In genomic region chr5:124642148-124642547, GRCh38 we compare ENCODE assay signal across 17 cellular contexts.
A peak's percentile ranks its signal among the peaks of the same experiment; 100 is the strongest.
DNase-seq lines count a peak whose midpoint lies in the region; ATAC-seq and TF ChIP-seq lines count a peak whose summit lies in the region.
"Had no signal": no experiment of that assay in that cellular context is flagged by ENCODE, and none has a peak within 500 bp of the region (broad histone marks: within the 10 kb centered on the region; RNA-seq: fewer than 3 reads in every experiment).

No MANE protein-coding gene starts in this region.

- peak overlapping the region; percentile 69; the same call in 1 of the 2 replicates for H3K27ac Mint-ChIP-seq in WTC11
- no peak overlapping the region for H3K27ac Mint-ChIP-seq in stimulated activated naive B cell treated with anti-CD40 and anti-IgM and Interleukin-4, amounts not matched to agents 10 μg/mL and 1 μg/mL and 100 μg/mL, for 72 hours

- POLR2A ChIA-PET in WTC11 (lab: Charles Lee) = no interaction called here

- no peaks in the 10 kb centered on the region for H3K36me3 ChIP-seq in brain microvascular endothelial cell (replicated peaks)

- TF ChIP-seq CTCF in WTC11 (IDR thresholded peaks at IDR 0.05) = no peak
- TF ChIP-seq CTCF in brain microvascular endothelial cell (IDR thresholded peaks at IDR 0.05; ENCODE audit: low read depth, low read length, missing control alignments) = no peak

- H3K27me3 ChIP-seq in brain microvascular endothelial cell (replicated peaks) = no peaks in the 10 kb centered on the region

- ATAC-seq in HG02852 (IDR thresholded peaks at IDR 0.05; ENCODE audit: unreplicated experiment) (peak; percentile 53), WTC11 (no peak)
- ATAC-seq in stimulated activated naive B cell treated with anti-CD40 and anti-IgM and Interleukin-4, amounts not matched to agents 10 μg/mL and 1 μg/mL and 100 μg/mL, for 72 hours (replicated peaks) = peak; percentile 28 to 44
- ATAC-seq: stimulated activated naive CD8-positive, alpha-beta T cell treated with anti-CD3 and anti-CD28 coated beads, Interleukin-15, Interleukin-2, amounts not matched to agents 100 U/mL and 50 U/mL, for 24 hours had no signal

- in situ Hi-C loops in brain microvascular endothelial cell (cut with HindIII; ENCODE audit: low pct_ligation_motif_present, low sequenced_read_pairs) = no loop called here

- H3K4me1 Mint-ChIP-seq in WTC11 = peaks cover 75% of the 10 kb centered on the region
- H3K4me1 Mint-ChIP-seq in stimulated activated naive B cell treated with anti-CD40 and anti-IgM and Interleukin-4, amounts not matched to agents 10 μg/mL and 1 μg/mL and 100 μg/mL, for 72 hours = peaks cover 21 to 46% of the 10 kb centered on the region in 2 donors

- H3K27ac ChIP-seq in brain microvascular endothelial cell = no peak overlapping the region
- H3K27ac ChIP-seq: 22Rv1; BLaER1 treated with 17β-estradiol and CSF1 and Interleukin-3, amounts not matched to agents 10 nM and 100 nM; skin epidermis had no signal

- DNase-seq in DMS53 (lab: John Stamatoyannopoulos, UW) (peak; percentile 42), DMS53 treated with DMSO at 0.1 percent for 48 hours (lab: John Stamatoyannopoulos, UW; ENCODE audit: unreplicated experiment) (no peak), WTC11 (ENCODE audit: low spot score) (no peak), H4 (ENCODE audit: low spot score) (no peak), brain microvascular endothelial cell (no peak), NOMO-1 (lab: John Stamatoyannopoulos, UW; ENCODE audit: unreplicated experiment in 2 of 2) (no peak)
- DNase-seq in stimulated activated naive B cell treated with anti-CD40 and anti-IgM and Interleukin-4, amounts not matched to agents 10 μg/mL and 1 μg/mL and 100 μg/mL, for 72 hours = no peak
- DNase-seq: activated CD4-positive, CD25-positive, alpha-beta regulatory T cell; activated effector memory CD4-positive, alpha-beta T cell treated with Interleukin-2 at 50 U/mL for 16 hours; amygdala; NCI-H146; NCI-H446; stimulated activated naive CD8-positive, alpha-beta T cell treated with anti-CD3 and anti-CD28 coated beads, Interleukin-15, Interleukin-2, amounts not matched to agents 100 U/mL and 50 U/mL, for 24 hours had no signal

- no peaks in the 10 kb centered on the region for H3K9me3 Mint-ChIP-seq in WTC11
- H3K9me3 Mint-ChIP-seq in stimulated activated naive B cell treated with anti-CD40 and anti-IgM and Interleukin-4, amounts not matched to agents 10 μg/mL and 1 μg/mL and 100 μg/mL, for 72 hours = no peaks in the 10 kb centered on the region

- no peaks in the 10 kb centered on the region; the same call in 1 of the 2 replicates for H3K27me3 Mint-ChIP-seq in WTC11 (ENCODE audit: low read depth)
- peaks cover 0 to 11% of the 10 kb centered on the region in 2 donors for H3K27me3 Mint-ChIP-seq in stimulated activated naive B cell treated with anti-CD40 and anti-IgM and Interleukin-4, amounts not matched to agents 10 μg/mL and 1 μg/mL and 100 μg/mL, for 72 hours

- no peak overlapping the region for H3K4me3 ChIP-seq in brain microvascular endothelial cell (ENCODE audit: low read depth, low read length)
- H3K4me3 ChIP-seq: BLaER1 treated with 17β-estradiol and CSF1 and Interleukin-3, amounts not matched to agents 10 nM and 100 nM; skin epidermis had no signal

- H3K36me3 Mint-ChIP-seq in WTC11 = peaks cover 30% of the 10 kb centered on the region
- peaks cover 18 to 20% of the 10 kb centered on the region in 2 donors for H3K36me3 Mint-ChIP-seq in stimulated activated naive B cell treated with anti-CD40 and anti-IgM and Interleukin-4, amounts not matched to agents 10 μg/mL and 1 μg/mL and 100 μg/mL, for 72 hours

- CTCF ChIA-PET in WTC11 (lab: Charles Lee) = interaction anchor here (0.6 kb wide), 1 partner anchor 16 kb away, joined by 3 read pairs; no protein-coding TSS in a partner anchor

- H3K4me3 Mint-ChIP-seq in WTC11 = no peak overlapping the region
- no peak overlapping the region for H3K4me3 Mint-ChIP-seq in stimulated activated naive B cell treated with anti-CD40 and anti-IgM and Interleukin-4, amounts not matched to agents 10 μg/mL and 1 μg/mL and 100 μg/mL, for 72 hours

TF ChIP-seq in WTC11, 78 proteins besides CTCF, POLR2A, EP300 and RAD21:
- TF ChIP-seq FOXP1 (CRISPR knock-in tag; IDR thresholded peaks at IDR 0.05; ENCODE audit: borderline replicate concordance) (no peak), ARID4B (CRISPR knock-in tag; IDR thresholded peaks at IDR 0.05; ENCODE audit: borderline replicate concordance) (no peak), TP53 (CRISPR knock-in tag; IDR thresholded peaks at IDR 0.05) (no peak), ZNF219 (CRISPR knock-in tag; IDR thresholded peaks at IDR 0.05; ENCODE audit: borderline replicate concordance) (no peak), ZBTB21 (CRISPR knock-in tag; IDR thresholded peaks at IDR 0.05; ENCODE audit: borderline replicate concordance) (no peak), USF1 (CRISPR knock-in tag; IDR thresholded peaks at IDR 0.05) (no peak), NR3C1 (CRISPR knock-in tag; conservative IDR thresholded peaks at IDR 0.05; ENCODE audit: low read depth) (no peak), SP1 (CRISPR knock-in tag; conservative IDR thresholded peaks at IDR 0.05) (no peak), PREB (CRISPR knock-in tag; IDR thresholded peaks at IDR 0.05; ENCODE audit: borderline replicate concordance) (no peak), RORB (CRISPR knock-in tag; IDR thresholded peaks at IDR 0.05) (no peak)
- TF ChIP-seq, protein P1, sequence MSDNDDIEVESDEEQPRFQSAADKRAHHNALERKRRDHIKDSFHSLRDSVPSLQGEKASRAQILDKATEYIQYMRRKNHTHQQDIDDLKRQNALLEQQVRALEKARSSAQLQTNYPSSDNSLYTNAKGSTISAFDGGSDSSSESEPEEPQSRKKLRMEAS (CRISPR knock-in tag; IDR thresholded peaks at IDR 0.05) = no peak
TF ChIP-seq in WTC11: peak in this region for 0.
